ENCODE assay signal across 1 cellular context in genomic region chr3:50166309-50167019, GRCh38.
TF ChIP-seq lines count a peak whose summit lies in the region.

No MANE protein-coding gene starts in this region.

TF ChIP-seq in H1, 55 proteins besides CTCF, POLR2A, EP300 and RAD21:
- no peak for TF ChIP-seq SP2 (IDR thresholded peaks at IDR 0.05; ENCODE audit: low read length)
- no peak for TF ChIP-seq POU5F1 (IDR thresholded peaks at IDR 0.05; ENCODE audit: low read depth, low read length)
- no peak for TF ChIP-seq TBP (IDR thresholded peaks at IDR 0.05; ENCODE audit: low read depth, low read length)
- no peak for TF ChIP-seq MAX (IDR thresholded peaks at IDR 0.05)
- no peak for TF ChIP-seq HDAC6 (IDR thresholded peaks at IDR 0.05; ENCODE audit: low read depth, low read length)
- TF ChIP-seq SIN3A (conservative IDR thresholded peaks at IDR 0.05 in 1 of 2, IDR thresholded peaks at IDR 0.05 in 1 of 2; ENCODE audit: low read depth in 1 of 2, low read length in 2 of 2), result no peak
- no peak for TF ChIP-seq ATF2 (IDR thresholded peaks at IDR 0.05; ENCODE audit: low read length)
